8 cellular contexts compared by ENCODE assay signal in genomic region chr14:74083161-74083560, GRCh38. TPM values are rescaled to one million over a fixed set of nuclear protein-coding genes. Genes with fewer than 3 reads are reported as not detected.
A peak's percentile ranks its signal among the peaks of the same experiment; 100 is the strongest.
DNase-seq lines count a peak whose midpoint lies in the region; ATAC-seq and TF ChIP-seq lines count a peak whose summit lies in the region.
"Had no signal": no experiment of that assay in that cellular context is flagged by ENCODE, and none has a peak within 500 bp of the region (broad histone marks: within the 10 kb centered on the region; RNA-seq: fewer than 3 reads in every experiment).

No MANE protein-coding gene starts in this region.

- H3K36me3 ChIP-seq in iPS DF 6.9 (ENCODE audit: control insufficient read depth, insufficient read depth, low read length): no peaks in the 10 kb centered on the region

- no peak for DNase-seq in HFFc6
- DNase-seq in WTC11 (ENCODE audit: low spot score): no peak
- no peak for DNase-seq in iPS DF 6.9 (ENCODE audit: low read depth, low spot score)
- no peak for DNase-seq in stimulated activated effector memory CD8-positive, alpha-beta T cell treated with anti-CD3 and anti-CD28 coated beads, Interleukin-12 subunit alpha, Interleukin-12 subunit beta, amount 100 ng/mL, for 72 hours (ENCODE audit: low spot score in 2 of 2)
- DNase-seq in NCI-H524 treated with DMSO at 0.1 percent for 48 hours (lab: John Stamatoyannopoulos, UW): no peak
- DNase-seq in pons (ENCODE audit: low spot score): no peak
- no peak for DNase-seq in RKO (ENCODE audit: low spot score)
- DNase-seq: foreskin keratinocyte had no signal

- H3K9me3 Mint-ChIP-seq in HFFc6 (no peaks in the 10 kb centered on the region), WTC11 (no peaks in the 10 kb centered on the region)
- H3K9me3 Mint-ChIP-seq in stimulated activated effector memory CD8-positive, alpha-beta T cell treated with anti-CD3 and anti-CD28 coated beads, Interleukin-12 subunit alpha, Interleukin-12 subunit beta, amount 100 ng/mL, for 72 hours: no peaks in the 10 kb centered on the region

- no peak overlapping the region for H3K27ac ChIP-seq in iPS DF 6.9 (ENCODE audit: low read length)

- CTCF ChIA-PET in WTC11 (lab: Charles Lee): no interaction called here

- H3K4me1 ChIP-seq in iPS DF 6.9 (ENCODE audit: control insufficient read depth, insufficient read depth, low read length): no peaks in the 10 kb centered on the region

- H3K4me3 Mint-ChIP-seq in HFFc6 (peak overlapping the region; percentile 97), WTC11 (peak overlapping the region; percentile 98)
- H3K4me3 Mint-ChIP-seq in stimulated activated effector memory CD8-positive, alpha-beta T cell treated with anti-CD3 and anti-CD28 coated beads, Interleukin-12 subunit alpha, Interleukin-12 subunit beta, amount 100 ng/mL, for 72 hours: peak overlapping the region; percentile 93

- H3K27me3 Mint-ChIP-seq in HFFc6 (ENCODE audit: insufficient read depth): peaks cover 7% of the 10 kb centered on the region
- H3K27me3 Mint-ChIP-seq in WTC11 (ENCODE audit: low read depth): no peaks in the 10 kb centered on the region

- H3K27me3 ChIP-seq in iPS DF 6.9 (ENCODE audit: control insufficient read depth, insufficient read depth, low read length): no peaks in the 10 kb centered on the region
- H3K27me3 ChIP-seq: foreskin keratinocyte had no signal

- no peaks in the 10 kb centered on the region for H3K9me3 ChIP-seq in iPS DF 6.9 (ENCODE audit: control insufficient read depth, insufficient read depth, low read length)

- no peak overlapping the region; the same call in 1 of the 2 replicates for H3K27ac Mint-ChIP-seq in HFFc6
- peak overlapping the region; percentile 97 for H3K27ac Mint-ChIP-seq in WTC11
- H3K27ac Mint-ChIP-seq in stimulated activated effector memory CD8-positive, alpha-beta T cell treated with anti-CD3 and anti-CD28 coated beads, Interleukin-12 subunit alpha, Interleukin-12 subunit beta, amount 100 ng/mL, for 72 hours: no peak overlapping the region

- POLR2A ChIA-PET in WTC11 (lab: Charles Lee): no interaction called here

- peak overlapping the region; percentile 85; the same call in 1 of the 2 replicates for H3K4me3 ChIP-seq in iPS DF 6.9 (ENCODE audit: low read length)

- WGBS in iPS DF 6.9 (ENCODE audit: insufficient coverage, insufficient read length): no CpG with 5 or more reads among the region's 3 CpGs

- H3K4me1 Mint-ChIP-seq in HFFc6 (ENCODE audit: low read depth) (peaks cover 30% of the 10 kb centered on the region), WTC11 (peaks cover 14% of the 10 kb centered on the region)
- H3K4me1 Mint-ChIP-seq in stimulated activated effector memory CD8-positive, alpha-beta T cell treated with anti-CD3 and anti-CD28 coated beads, Interleukin-12 subunit alpha, Interleukin-12 subunit beta, amount 100 ng/mL, for 72 hours: peaks cover 24% of the 10 kb centered on the region

- no peak for ATAC-seq in WTC11
- ATAC-seq in stimulated activated effector memory CD8-positive, alpha-beta T cell treated with anti-CD3 and anti-CD28 coated beads, Interleukin-12 subunit alpha, Interleukin-12 subunit beta, amount 100 ng/mL, for 72 hours: no peak
- ATAC-seq: foreskin keratinocyte had no signal

- TF ChIP-seq CTCF in HFFc6 (IDR thresholded peaks at IDR 0.05): no peak
- TF ChIP-seq CTCF in WTC11 (IDR thresholded peaks at IDR 0.05): no peak

- H3K36me3 Mint-ChIP-seq in HFFc6 (ENCODE audit: low read depth) (no peaks in the 10 kb centered on the region), WTC11 (no peaks in the 10 kb centered on the region)
- peaks cover 27% of the 10 kb centered on the region for H3K36me3 Mint-ChIP-seq in stimulated activated effector memory CD8-positive, alpha-beta T cell treated with anti-CD3 and anti-CD28 coated beads, Interleukin-12 subunit alpha, Interleukin-12 subunit beta, amount 100 ng/mL, for 72 hours

TF ChIP-seq in WTC11, 78 proteins besides CTCF, POLR2A, EP300 and RAD21:
- TF ChIP-seq TP53 (CRISPR knock-in tag; IDR thresholded peaks at IDR 0.05) (no peak), PRDM15 (CRISPR knock-in tag; IDR thresholded peaks at IDR 0.05) (no peak), ZNF512 (CRISPR knock-in tag; IDR thresholded peaks at IDR 0.05; ENCODE audit: borderline replicate concordance) (no peak)

RNA-seq across cellular contexts. Expression of gene ALDH6A1, which starts 1.1 kb away (rescaled TPM):
- 10 to 100 TPM; 13.3 to 17.7 (median 14.4) TPM for total RNA-seq in HFFc6 (2021; fragmentation: NEBNext Ultra II Directional; extraction: Animal tissue kit (Norgen Biotek cat#: 25700))
- total RNA-seq in WTC11 (2021): 21.6 to 32.1 TPM (median 30.6 TPM) in 3 replicates

RNA-seq across cellular contexts. Expression of gene LIN52, which starts 1.6 kb away (rescaled TPM):
- total RNA-seq in HFFc6 (2021; fragmentation: NEBNext Ultra II Directional; extraction: Animal tissue kit (Norgen Biotek cat#: 25700)): 10 to 100 TPM in 3 of 6 experiments, 1 to 10 TPM in 3; 9.8 to 12.1 (median 10.1) TPM
- total RNA-seq in WTC11 (2021): 8.8 to 10.6 TPM (median 10.3 TPM) in 3 replicates
